20 cellular contexts compared by ENCODE assay signal in the genomic region with DNA sequence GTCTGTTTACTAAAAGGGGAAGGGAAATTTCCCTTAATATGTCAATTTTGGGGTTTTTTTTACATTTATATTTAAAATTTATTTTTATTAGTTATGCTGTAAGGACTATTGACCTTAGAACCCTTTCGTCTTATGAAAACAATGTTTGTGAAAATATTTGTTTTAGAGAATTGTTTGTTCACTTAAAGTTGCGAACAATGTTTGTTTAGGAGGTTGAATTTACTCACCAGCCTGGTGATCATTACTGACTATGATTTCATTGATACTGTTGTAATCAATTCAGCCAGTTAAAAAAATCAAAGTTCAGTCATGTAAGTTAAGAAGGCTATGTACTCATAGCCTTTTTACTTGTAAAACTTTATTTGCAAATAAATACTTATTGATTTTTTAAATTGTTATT.
"Had no signal": no experiment of that assay in that cellular context is flagged by ENCODE, and none has a peak within 500 bp of the region (broad histone marks: within the 10 kb centered on the region; RNA-seq: fewer than 3 reads in every experiment).

No MANE protein-coding gene starts in this region.

- H3K27ac ChIP-seq: SJSA1, SK-N-MC had no signal

- H3K36me3 ChIP-seq: MG63, SJSA1 had no signal

- DNase-seq: KBM-7, MG63, NCI-H1092 treated with DMSO at 0.1 percent for 48 hours, NCI-H1436, NCI-H187, NCI-H2029, NCI-H2081 treated with DMSO at 0.1 percent for 48 hours, NCI-H2171, NCI-H226, NCI-H446, NCI-H510A, NCI-H524 treated with DMSO at 0.1 percent for 48 hours, NCI-H69, NCI-H774, Right ventricle myocardium superior, RPMI8226, SIG-M5 had no signal

- H3K4me1 ChIP-seq: SJSA1 had no signal

- FAIRE-seq: RCC 7860 had no signal

- H3K9me3 ChIP-seq: MG63, SJSA1 had no signal

- H3K4me3 ChIP-seq: MG63, SJSA1, SK-N-MC had no signal

- H3K27me3 ChIP-seq: MG63, SJSA1 had no signal
